ENCODE assay signal across 12 cellular contexts in genomic region chr18:75244914-75245313, GRCh38. TPM values are rescaled to one million over a fixed set of nuclear protein-coding genes. Genes with fewer than 3 reads are reported as not detected.
A peak's percentile ranks its signal among the peaks of the same experiment; 100 is the strongest.
DNase-seq lines count a peak whose midpoint lies in the region; ATAC-seq, FAIRE-seq and TF ChIP-seq lines count a peak whose summit lies in the region.
"Had no signal": no experiment of that assay in that cellular context is flagged by ENCODE, and none has a peak within 500 bp of the region (broad histone marks: within the 10 kb centered on the region; RNA-seq: fewer than 3 reads in every experiment).

No MANE protein-coding gene starts in this region.

- H3K9me3 ChIP-seq in CD4-positive, alpha-beta T cell (ENCODE audit: control insufficient read depth, low read length): no peaks in the 10 kb centered on the region
- no peaks in the 10 kb centered on the region for H3K9me3 ChIP-seq in CD8-positive, alpha-beta T cell (ENCODE audit: low read length)
- no peaks in the 10 kb centered on the region for H3K9me3 ChIP-seq in mammary epithelial cell (replicated peaks; ENCODE audit: insufficient read depth, low read length)
- peaks cover 0 to 6% (median 0%) of the 10 kb centered on the region in 3 experiments for H3K9me3 ChIP-seq in naive thymus-derived CD4-positive, alpha-beta T cell (ENCODE audit: control insufficient read depth in 2 of 3, low read length in 3 of 3)

- ATAC-seq in CD4-positive, alpha-beta T cell (ENCODE audit: poor library complexity): no peak
- no peak for ATAC-seq in CD8-positive, alpha-beta T cell
- ATAC-seq in naive thymus-derived CD4-positive, alpha-beta T cell: no peak
- no peak for ATAC-seq in HG03442 (IDR thresholded peaks at IDR 0.05; ENCODE audit: unreplicated experiment)
- ATAC-seq in GM21360 (IDR thresholded peaks at IDR 0.05; ENCODE audit: unreplicated experiment): no peak

- no peak for FAIRE-seq in GM19239 (lab: Jason Lieb, UNC)

- no peaks in the 10 kb centered on the region for H3K36me3 ChIP-seq in CD8-positive, alpha-beta T cell (ENCODE audit: insufficient read depth, low read length)
- no peaks in the 10 kb centered on the region for H3K36me3 ChIP-seq in mammary epithelial cell (ENCODE audit: insufficient read depth, low read length)
- no peaks in the 10 kb centered on the region for H3K36me3 ChIP-seq in naive thymus-derived CD4-positive, alpha-beta T cell (ENCODE audit: control insufficient read depth in 2 of 3, insufficient read depth in 3 of 3, low read length in 3 of 3)

- H3K4me2 ChIP-seq in mammary epithelial cell (ENCODE audit: insufficient read depth, low read depth, low read length): peak overlapping the region; percentile 100
- H3K4me2 ChIP-seq: PC-9 had no signal

- no peaks in the 10 kb centered on the region for H3K36me3 Mint-ChIP-seq in CD4-positive, alpha-beta T cell (ENCODE audit: low read depth)
- H3K36me3 Mint-ChIP-seq in CD8-positive, alpha-beta T cell: peaks cover 4% of the 10 kb centered on the region
- H3K36me3 Mint-ChIP-seq in naive thymus-derived CD4-positive, alpha-beta T cell: peaks cover 0 to 16% (median 0%) of the 10 kb centered on the region in 5 donors

- H3K9me3 Mint-ChIP-seq in CD4-positive, alpha-beta T cell: no peaks in the 10 kb centered on the region
- no peaks in the 10 kb centered on the region for H3K9me3 Mint-ChIP-seq in CD8-positive, alpha-beta T cell
- peaks cover 0 to 3% (median 0%) of the 10 kb centered on the region in 11 donors for H3K9me3 Mint-ChIP-seq in naive thymus-derived CD4-positive, alpha-beta T cell

- H3K27me3 Mint-ChIP-seq in CD4-positive, alpha-beta T cell: no peaks in the 10 kb centered on the region
- H3K27me3 Mint-ChIP-seq in CD8-positive, alpha-beta T cell (ENCODE audit: low read depth): no peaks in the 10 kb centered on the region
- H3K27me3 Mint-ChIP-seq in naive thymus-derived CD4-positive, alpha-beta T cell: no peaks in the 10 kb centered on the region

- peaks cover 82% of the 10 kb centered on the region for H3K4me1 Mint-ChIP-seq in CD4-positive, alpha-beta T cell (ENCODE audit: low read depth)
- H3K4me1 Mint-ChIP-seq in CD8-positive, alpha-beta T cell (ENCODE audit: low read depth): peaks cover 75% of the 10 kb centered on the region
- H3K4me1 Mint-ChIP-seq in naive thymus-derived CD4-positive, alpha-beta T cell: peaks cover 42 to 98% (median 89%) of the 10 kb centered on the region in 7 donors

- no TSS peak for BruUV-seq in mammary epithelial cell (replicated peaks; lab: Mats Ljungman, UMichigan)

- no peak for TF ChIP-seq CTCF in CD4-positive, alpha-beta T cell (IDR thresholded peaks at IDR 0.05)
- no peak for TF ChIP-seq CTCF in CD8-positive, alpha-beta T cell (IDR thresholded peaks at IDR 0.05)
- no peak for TF ChIP-seq CTCF in mammary epithelial cell (conservative IDR thresholded peaks at IDR 0.05 in 1 of 2, IDR thresholded peaks at IDR 0.05 in 1 of 2; ENCODE audit: extremely low read depth in 1 of 2, insufficient read depth in 1 of 2, low read depth in 1 of 2, low read length in 2 of 2)

- H3K4me1 ChIP-seq in CD8-positive, alpha-beta T cell (ENCODE audit: insufficient read depth, low read length): peaks cover 48% of the 10 kb centered on the region
- H3K4me1 ChIP-seq in mammary epithelial cell (ENCODE audit: insufficient read depth, low read length): peaks cover 32% of the 10 kb centered on the region
- H3K4me1 ChIP-seq in naive thymus-derived CD4-positive, alpha-beta T cell (ENCODE audit: control insufficient read depth in 2 of 2, insufficient read depth in 2 of 2, low read length in 2 of 2): peaks cover 31 to 42% of the 10 kb centered on the region in 2 donors

- H3K9ac ChIP-seq in mammary epithelial cell (ENCODE audit: insufficient read depth, low read length): no peak overlapping the region
- H3K9ac ChIP-seq: GM23248 had no signal

- WGBS in mammary epithelial cell (ENCODE audit: low coverage, missing lambda C conversion rate): 0% methylated on average over 4 of the region's 4 CpGs

- no peak overlapping the region for H3K27ac ChIP-seq in CD4-positive, alpha-beta T cell (ENCODE audit: low read depth, low read length)
- no peak overlapping the region for H3K27ac ChIP-seq in CD8-positive, alpha-beta T cell (ENCODE audit: low read depth, low read length)
- no peak overlapping the region for H3K27ac ChIP-seq in mammary epithelial cell (ENCODE audit: insufficient read depth, low read depth, low read length)
- peak overlapping the region; percentile 34 for H3K27ac ChIP-seq in naive thymus-derived CD4-positive, alpha-beta T cell (ENCODE audit: low read depth, low read length)
- H3K27ac ChIP-seq: GM23248, PC-9 had no signal

- H3K27ac Mint-ChIP-seq in CD4-positive, alpha-beta T cell: peak overlapping the region; percentile 88
- peak overlapping the region; percentile 16 for H3K27ac Mint-ChIP-seq in CD8-positive, alpha-beta T cell
- H3K27ac Mint-ChIP-seq in naive thymus-derived CD4-positive, alpha-beta T cell: peak overlapping the region in 8 of 9 donors; percentile 89 to 99 (median 97)

- no peaks in the 10 kb centered on the region for H3K27me3 ChIP-seq in CD4-positive, alpha-beta T cell (ENCODE audit: control insufficient read depth, insufficient read depth, low read length)
- H3K27me3 ChIP-seq in CD8-positive, alpha-beta T cell (ENCODE audit: insufficient read depth, low read length): no peaks in the 10 kb centered on the region
- H3K27me3 ChIP-seq in mammary epithelial cell (ENCODE audit: insufficient read depth, low read length): no peaks in the 10 kb centered on the region
- H3K27me3 ChIP-seq in naive thymus-derived CD4-positive, alpha-beta T cell (ENCODE audit: control insufficient read depth in 2 of 2, insufficient read depth in 2 of 2, low read length in 2 of 2): no peaks in the 10 kb centered on the region

- H4K20me1 ChIP-seq in mammary epithelial cell (ENCODE audit: insufficient read depth, low read length): no peaks in the 10 kb centered on the region

- DNase-seq in CD4-positive, alpha-beta T cell: no peak
- no peak for DNase-seq in CD8-positive, alpha-beta T cell
- DNase-seq in mammary epithelial cell (no peak), GM19239 (ENCODE audit: insufficient read length, low spot score) (no peak)
- no peak for DNase-seq in naive thymus-derived CD4-positive, alpha-beta T cell
- DNase-seq: GM23248, NCI-H1930, NCI-H2171 treated with DMSO at 0.1 percent for 48 hours, NCI-H774, PC-9 had no signal

- POLR2A ChIA-PET in CD4-positive, alpha-beta T cell (lab: Charles Lee): interaction anchor here (2.4 to 4.1 kb wide), 2 partner anchors 28 to 35 kb away, joined by 17 to 60 read pairs; partner anchors contain the start of genes PTGR3 and TSHZ1
- POLR2A ChIA-PET in CD8-positive, alpha-beta T cell (lab: Charles Lee): interaction anchor here (0.8 to 4.0 kb wide), 4 partner anchors 29 to 128 kb away, joined by 3 to 25 read pairs (median 4); partner anchors contain the start of genes PTGR3 and TSHZ1
- POLR2A ChIA-PET in naive thymus-derived CD4-positive, alpha-beta T cell (lab: Charles Lee): interaction anchor here (1.4 to 4.6 kb wide), 5 partner anchors 25 to 613 kb away, joined by 3 to 91 read pairs (median 10); partner anchors contain the start of genes PTGR3 and TSHZ1

- in situ Hi-C loops in mammary epithelial cell (cut with MboI; ENCODE audit: low sequenced_read_pairs in 2 of 2): loop anchor here in 1 of 2 donors (10.0 kb wide), 1 partner anchor 600 kb away; no protein-coding TSS in a partner anchor

- no peak overlapping the region for H3K4me3 Mint-ChIP-seq in CD4-positive, alpha-beta T cell
- H3K4me3 Mint-ChIP-seq in CD8-positive, alpha-beta T cell: no peak overlapping the region
- H3K4me3 Mint-ChIP-seq in naive thymus-derived CD4-positive, alpha-beta T cell: peak overlapping the region in 2 of 10 donors; percentile 3 to 92

- H2AFZ ChIP-seq in mammary epithelial cell (ENCODE audit: low read depth, low read length): peak overlapping the region; percentile 90
- H2AFZ ChIP-seq: GM23248, PC-9 had no signal

- dilution Hi-C loops in mammary epithelial cell (cut with HindIII; ENCODE audit: low sequenced_read_pairs): no loop called here

- intact Hi-C loops in CD4-positive, alpha-beta T cell (cut with DNase I, micrococcal nuclease): loop anchor here (1.0 to 10.0 kb wide), 4 partner anchors 348 to 620 kb away; no protein-coding TSS in a partner anchor
- intact Hi-C loops in CD8-positive, alpha-beta T cell (cut with DNase I, micrococcal nuclease): loop anchor here (2.0 to 10.0 kb wide), 6 partner anchors 26 to 1090 kb away; no protein-coding TSS in a partner anchor
- intact Hi-C loops in mammary epithelial cell (cut with micrococcal nuclease): loop anchor here (1.0 to 5.0 kb wide), 7 partner anchors 35 to 1104 kb away; partner anchors contain the start of gene TSHZ1
- intact Hi-C loops in naive thymus-derived CD4-positive, alpha-beta T cell (cut with micrococcal nuclease): loop anchor here (1.0 to 10.0 kb wide), 5 partner anchors 348 to 613 kb away; no protein-coding TSS in a partner anchor

- no peak overlapping the region for H3K4me3 ChIP-seq in CD8-positive, alpha-beta T cell (ENCODE audit: low read depth, low read length)
- peak overlapping the region in 1 of 3 experiments; percentile 21 for H3K4me3 ChIP-seq in mammary epithelial cell (replicated peaks in 1 of 3; ENCODE audit: insufficient read depth in 1 of 3, low read depth in 2 of 3, low read length in 3 of 3)
- no peak overlapping the region for H3K4me3 ChIP-seq in naive thymus-derived CD4-positive, alpha-beta T cell (ENCODE audit: low read length)
- H3K4me3 ChIP-seq: GM23248, PC-9 had no signal

- CTCF ChIA-PET in CD4-positive, alpha-beta T cell (lab: Charles Lee): interaction anchor here (0.7 kb wide), 1 partner anchor 58 kb away, joined by 3 read pairs; no protein-coding TSS in a partner anchor
- CTCF ChIA-PET in CD8-positive, alpha-beta T cell (lab: Charles Lee): interaction anchor here (0.6 to 2.8 kb wide), 6 partner anchors 8 to 592 kb away, joined by 3 to 8 read pairs (median 6); partner anchors contain the start of gene TSHZ1
- CTCF ChIA-PET in mammary epithelial cell (lab: Charles Lee; ENCODE audit: low non-redundant PET): interaction anchor here (0.5 to 0.7 kb wide), 4 partner anchors 13 to 281 kb away, joined by 3 to 9 read pairs (median 4); partner anchors contain the start of genes PTGR3 and TSHZ1
- CTCF ChIA-PET in naive thymus-derived CD4-positive, alpha-beta T cell (lab: Charles Lee): interaction anchor here (1.1 to 2.4 kb wide), 5 partner anchors 15 to 592 kb away, joined by 3 to 10 read pairs (median 4); partner anchors contain the start of gene TSHZ1

- peaks cover 32% of the 10 kb centered on the region for H3K79me2 ChIP-seq in mammary epithelial cell (ENCODE audit: insufficient read depth, low read length)

RNA-seq across cellular contexts. Expression of gene TSHZ1, which starts 34.3 kb away (rescaled TPM):
- 10 to 100 TPM; 19.9 to 21.5 TPM for total RNA-seq in CD4-positive, alpha-beta T cell
- total RNA-seq in CD8-positive, alpha-beta T cell: 10 to 100 TPM; 21.5 to 23.4 TPM
- 1 to 10 TPM; 4.7 to 8.1 TPM for total RNA-seq in mammary epithelial cell
- polyA plus RNA-seq in mammary epithelial cell: 2.0 TPM
- polyA minus RNA-seq in mammary epithelial cell: 7.0 TPM
- total RNA-seq in naive thymus-derived CD4-positive, alpha-beta T cell: 10 to 100 TPM; 17.9 to 33.5 (median 25.7) TPM
- 1 to 10 TPM; 4.5 to 6.6 TPM for polyA plus RNA-seq in naive thymus-derived CD4-positive, alpha-beta T cell

RNA-seq across cellular contexts. Expression of gene PTGR3, which starts 36.0 kb away (rescaled TPM):
- 10 to 100 TPM; 14.1 to 14.3 TPM for total RNA-seq in CD4-positive, alpha-beta T cell
- 1 to 10 TPM; 6.3 to 7.8 TPM for total RNA-seq in CD8-positive, alpha-beta T cell
- 10 to 100 TPM; 15.2 to 29.4 TPM for total RNA-seq in mammary epithelial cell
- 31.3 TPM for polyA plus RNA-seq in mammary epithelial cell
- 27.9 TPM for polyA minus RNA-seq in mammary epithelial cell
- total RNA-seq in naive thymus-derived CD4-positive, alpha-beta T cell: 10 to 100 TPM; 25.1 to 59.1 (median 31.7) TPM
- polyA plus RNA-seq in naive thymus-derived CD4-positive, alpha-beta T cell: 10 to 100 TPM; 17.0 to 25.5 TPM

Comparison
In these comparisons a context has a peak if more than half of its experiments do, and no peak if none do; other contexts are left out.
1. H3K27ac Mint-ChIP-seq: peak in every context shown above with its lines; median percentile 97 in naive thymus-derived CD4-positive, alpha-beta T cell; 88 in CD4-positive, alpha-beta T cell; 16 in CD8-positive, alpha-beta T cell.